ENCODE assay signal across 15 cellular contexts in the genomic region with DNA sequence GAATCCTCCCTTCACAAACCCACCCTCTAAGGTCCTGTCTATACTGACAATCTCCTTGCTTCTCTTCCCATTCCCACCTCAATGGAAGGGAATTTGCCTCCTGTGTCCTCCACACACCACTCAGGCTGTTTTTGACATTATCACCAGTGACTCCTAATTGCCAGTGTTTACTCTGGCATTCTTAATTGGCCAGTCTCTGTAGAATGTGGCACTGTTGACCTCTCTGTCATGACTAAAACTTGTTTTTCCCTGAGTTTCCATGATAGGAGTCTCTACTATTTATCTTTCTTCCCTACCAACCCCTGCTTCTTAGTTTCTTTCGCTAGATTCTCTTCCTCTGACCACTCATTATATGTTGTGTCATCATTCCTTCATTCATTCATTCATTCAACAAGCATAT. TPM values are rescaled to one million over a fixed set of nuclear protein-coding genes. Genes with fewer than 3 reads are reported as not detected.
"Had no signal": no experiment of that assay in that cellular context is flagged by ENCODE, and none has a peak within 500 bp of the region (broad histone marks: within the 10 kb centered on the region; RNA-seq: fewer than 3 reads in every experiment).

No MANE protein-coding gene starts in this region.

- H3K9me3 ChIP-seq: gastroesophageal sphincter, stomach had no signal

- H3K4me3 ChIP-seq: gastroesophageal sphincter, stomach had no signal

- DNase-seq: activated CD4-positive, alpha-beta T cell treated with anti-CD3 and anti-CD28 coated beads, Interleukin-2, amount 50 U/mL, for 48 hours; activated CD8-positive, alpha-beta memory T cell treated with anti-CD3 and anti-CD28 coated beads, Interleukin-2, amount 10 ng/mL, durations not matched to agents 7 days and 5 days; activated effector memory CD4-positive, alpha-beta T cell treated with anti-CD3 and anti-CD28 coated beads, Interleukin-2, amount 50 U/mL, for 16 hours; activated T-cell treated with anti-CD3 and anti-CD28 coated beads, Interleukin-2, amount 50 U/mL, for 4 hours; amniotic stem cell; effector memory CD8-positive, alpha-beta T cell; islet precursor cell; stimulated activated CD4-positive, alpha-beta T cell treated with anti-CD3 and anti-CD28 coated beads, Interleukin-12 subunit alpha, Interleukin-12 subunit beta, amount 100 ng/mL, for 4 hours; stimulated activated CD4-positive, alpha-beta T cell treated with anti-CD3 and anti-CD28 coated beads, Interleukin-2, amount 100 ng/mL, for 24 hours; stomach; T-helper 1 cell; T1000 had no signal

- H3K27me3 ChIP-seq: gastroesophageal sphincter had no signal

- H3K36me3 ChIP-seq: gastroesophageal sphincter, stomach had no signal

- H3K27ac ChIP-seq: epithelial cell of prostate, gastroesophageal sphincter, stomach, VCaP had no signal

- ATAC-seq: activated CD8-positive, alpha-beta memory T cell treated with anti-CD3 and anti-CD28 coated beads, Interleukin-2, amount 10 ng/mL, durations not matched to agents 7 days and 5 days; activated T-cell treated with anti-CD3 and anti-CD28 coated beads, Interleukin-2, amount 50 U/mL, for 4 hours; effector memory CD8-positive, alpha-beta T cell; gastroesophageal sphincter had no signal

RNA-seq across cellular contexts. Expression of gene SLC16A12, which starts 12.1 kb away (rescaled TPM):
- total RNA-seq: activated CD8-positive, alpha-beta memory T cell treated with anti-CD3 and anti-CD28 coated beads, Interleukin-2, amount 10 ng/mL, durations not matched to agents 7 days and 5 days; activated T-cell treated with anti-CD3 and anti-CD28 coated beads, Interleukin-2, amount 50 U/mL, for 4 hours had no signal
